ENCODE assay signal across 13 cellular contexts in the genomic region with DNA sequence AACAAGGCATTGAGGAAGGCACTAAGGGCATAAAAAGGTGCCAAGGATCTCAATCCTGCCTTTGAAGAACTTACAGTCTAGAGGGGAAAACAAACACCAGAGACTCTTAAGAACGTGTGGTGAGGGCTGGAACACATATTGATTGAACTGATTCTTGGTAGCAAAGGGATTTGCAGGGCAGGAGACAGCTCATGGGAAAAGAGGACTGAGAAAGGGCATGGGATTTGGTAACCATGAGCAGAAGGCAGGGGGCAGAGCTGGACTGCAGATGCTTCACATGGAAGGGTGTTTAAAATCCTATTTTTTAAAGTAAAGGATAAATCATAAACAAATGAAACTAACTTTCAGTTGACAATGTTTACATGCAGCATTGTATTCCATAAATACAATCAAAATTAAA.
DNase-seq lines count a peak whose midpoint lies in the region; FAIRE-seq and TF ChIP-seq lines count a peak whose summit lies in the region.
"Had no signal": no experiment of that assay in that cellular context is flagged by ENCODE, and none has a peak within 500 bp of the region (broad histone marks: within the 10 kb centered on the region; RNA-seq: fewer than 3 reads in every experiment).

No MANE protein-coding gene starts in this region.

- no peaks in the 10 kb centered on the region for H3K9me3 ChIP-seq in ascending aorta
- H3K9me3 ChIP-seq in kidney (ENCODE audit: control insufficient read depth in 1 of 2, low read length in 2 of 2): no peaks in the 10 kb centered on the region
- H3K9me3 ChIP-seq: thyroid gland had no signal

- no peaks in the 10 kb centered on the region for H3K27me3 ChIP-seq in ascending aorta
- H3K27me3 ChIP-seq: thyroid gland had no signal

- H3K4me3 ChIP-seq in ascending aorta (peak overlapping the region in 1 of 2 donors; percentile 2), kidney (ENCODE audit: low read length in 2 of 2) (peak overlapping the region; percentile 30 to 33)
- H3K4me3 ChIP-seq: skin epidermis, thyroid gland had no signal

- H3K27ac ChIP-seq in ascending aorta: no peak overlapping the region
- peak overlapping the region; percentile 23 to 28 for H3K27ac ChIP-seq in kidney (ENCODE audit: low read depth in 2 of 2, low read length in 2 of 2)
- peak overlapping the region; percentile 67 for H3K27ac ChIP-seq in substantia nigra (ENCODE audit: low read depth, low read length, poor library complexity, severe bottlenecking)
- H3K27ac ChIP-seq: skin epidermis, thyroid gland had no signal

- peak in 2 of 3 experiments; percentile 23 to 46 for TF ChIP-seq CTCF in ascending aorta (IDR thresholded peaks at IDR 0.05)
- TF ChIP-seq CTCF in kidney (IDR thresholded peaks at IDR 0.05; ENCODE audit: borderline replicate concordance, extremely low read depth, insufficient read depth): peak; percentile 41

- no peak overlapping the region for H3K9ac ChIP-seq in kidney (ENCODE audit: low read length in 2 of 2)

- intact Hi-C loops in ascending aorta (cut with DNase I) (loop anchor here (2.0 to 10.0 kb wide), 3 partner anchors 72 to 255 kb away; no protein-coding TSS in a partner anchor), kidney (cut with DNase I) (no loop called here), posterior vena cava (cut with DNase I) (no loop called here)

- H3K4me1 ChIP-seq in ascending aorta (no peaks in the 10 kb centered on the region), kidney (ENCODE audit: control insufficient read depth in 1 of 2, insufficient read depth in 1 of 2, low read depth in 1 of 2, low read length in 2 of 2) (no peaks in the 10 kb centered on the region)

- H3K36me3 ChIP-seq in ascending aorta (peaks cover 11 to 15% of the 10 kb centered on the region in 2 donors), kidney (ENCODE audit: control insufficient read depth in 1 of 2, insufficient read depth in 2 of 2, low read length in 2 of 2) (peaks cover 4 to 13% of the 10 kb centered on the region in 2 donors)
- H3K36me3 ChIP-seq: thyroid gland had no signal

- FAIRE-seq in kidney (lab: Jason Lieb, UNC): peak; percentile 8
- FAIRE-seq: A204.1 had no signal

- DNase-seq in NCI-H510A treated with DMSO at 0.1 percent for 48 hours (lab: John Stamatoyannopoulos, UW) (peak; percentile 34), NCI-H510A (lab: John Stamatoyannopoulos, UW) (no peak), ascending aorta (ENCODE audit: low spot score in 2 of 2) (no peak), kidney (no peak), substantia nigra (lab: John Stamatoyannopoulos, UW) (peak in 19 of 49 donors; percentile 7 to 49 (median 24)), posterior vena cava (ENCODE audit: low spot score) (no peak), NCI-H128 (lab: John Stamatoyannopoulos, UW; ENCODE audit: unreplicated experiment) (no peak), NCI-H226 (no peak)
- DNase-seq: activated effector memory CD4-positive, alpha-beta T cell treated with anti-CD3 and anti-CD28 coated beads, Interleukin-2, amount 50 U/mL, for 16 hours; NCI-H1105 had no signal

Comparison
In these comparisons a context has a peak if more than half of its experiments do, and no peak if none do; other contexts are left out.
1. H3K27ac ChIP-seq: peak in kidney (2 of 2) and substantia nigra (single experiment); none in ascending aorta (0 of 2).